ENCODE assay signal across 1 cellular context in genomic region chrX:18424482-18425198, GRCh38.
TF ChIP-seq lines count a peak whose summit lies in the region.

No MANE protein-coding gene starts in this region.

TF ChIP-seq in HEK293, 187 proteins besides CTCF, POLR2A, EP300 and RAD21 (continued from another document and continues in another):
- TF ChIP-seq PRDM4 (tag by site-specific recombination; IDR thresholded peaks at IDR 0.05) (0 out of 2 replicates have a peak, but pooled peaks have one; percentile 4), ZNF629 (tag by site-specific recombination; IDR thresholded peaks at IDR 0.05) (peak; percentile 77), ZNF658 (tag by site-specific recombination; IDR thresholded peaks at IDR 0.05) (no peak), ZBTB8A (tag by site-specific recombination; IDR thresholded peaks at IDR 0.05) (0 out of 2 replicates have a peak, but pooled peaks have one; percentile 17), PRDM1 (tag by site-specific recombination; IDR thresholded peaks at IDR 0.05) (no peak), ZBTB10 (tag by site-specific recombination; IDR thresholded peaks at IDR 0.05) (0 out of 2 replicates have a peak, but pooled peaks have one; percentile 31), ZNF211 (tag by site-specific recombination; IDR thresholded peaks at IDR 0.05; ENCODE audit: low read depth) (no peak), ZNF488 (tag by site-specific recombination; IDR thresholded peaks at IDR 0.05) (no peak), SCRT2 (tag by site-specific recombination; IDR thresholded peaks at IDR 0.05) (peak; percentile 97), ZNF449 (tag by site-specific recombination; IDR thresholded peaks at IDR 0.05) (peak; percentile 85; the same call in 1 of the 2 replicates), RBAK (tag by site-specific recombination; IDR thresholded peaks at IDR 0.05) (no peak), ZBTB21 (tag by site-specific recombination; IDR thresholded peaks at IDR 0.05) (peak; percentile 55; the same call in 1 of the 2 replicates), TSHZ1 (tag by site-specific recombination; IDR thresholded peaks at IDR 0.05; ENCODE audit: borderline replicate concordance) (no peak), ZSCAN4 (tag by site-specific recombination; IDR thresholded peaks at IDR 0.05) (peak; percentile 89), ZNF140 (tag by site-specific recombination; IDR thresholded peaks at IDR 0.05) (no peak), ZNF837 (tag by site-specific recombination; IDR thresholded peaks at IDR 0.05) (no peak), AEBP2 (tag by site-specific recombination; IDR thresholded peaks at IDR 0.05; ENCODE audit: borderline replicate concordance) (no peak), ZBTB17 (tag by site-specific recombination; IDR thresholded peaks at IDR 0.05) (peak; percentile 73), ZSCAN18 (tag by site-specific recombination; IDR thresholded peaks at IDR 0.05) (no peak), ZNF112 (tag by site-specific recombination; IDR thresholded peaks at IDR 0.05) (no peak), ZNF302 (tag by site-specific recombination; IDR thresholded peaks at IDR 0.05; ENCODE audit: low read depth) (no peak), ZBTB20 (tag by site-specific recombination; IDR thresholded peaks at IDR 0.05) (peak; percentile 91), ZNF768 (tag by site-specific recombination; IDR thresholded peaks at IDR 0.05) (no peak), ZBTB11 (tag by site-specific recombination; conservative IDR thresholded peaks at IDR 0.05; ENCODE audit: low read depth) (no peak), PRDM10 (tag by site-specific recombination; IDR thresholded peaks at IDR 0.05) (peak; percentile 80), ZNF501 (tag by site-specific recombination; IDR thresholded peaks at IDR 0.05) (no peak), WT1 (tag by site-specific recombination; IDR thresholded peaks at IDR 0.05) (no peak), ZNF266 (tag by site-specific recombination; IDR thresholded peaks at IDR 0.05; ENCODE audit: low read depth) (no peak), ZNF660 (tag by site-specific recombination; IDR thresholded peaks at IDR 0.05) (0 out of 2 replicates have a peak, but pooled peaks have one; percentile 28), ZNF654 (tag by site-specific recombination; IDR thresholded peaks at IDR 0.05; ENCODE audit: low read depth) (no peak), ZNF48 (tag by site-specific recombination; IDR thresholded peaks at IDR 0.05) (no peak), ZNF433 (tag by site-specific recombination; IDR thresholded peaks at IDR 0.05; ENCODE audit: low read depth) (no peak), TCF7L2 (IDR thresholded peaks at IDR 0.05; ENCODE audit: borderline replicate concordance, low read depth, low read length) (no peak), ZNF350 (tag by site-specific recombination; IDR thresholded peaks at IDR 0.05) (no peak)
